Comparison of ENCODE assay signal across 1 cellular context in the genomic region with DNA sequence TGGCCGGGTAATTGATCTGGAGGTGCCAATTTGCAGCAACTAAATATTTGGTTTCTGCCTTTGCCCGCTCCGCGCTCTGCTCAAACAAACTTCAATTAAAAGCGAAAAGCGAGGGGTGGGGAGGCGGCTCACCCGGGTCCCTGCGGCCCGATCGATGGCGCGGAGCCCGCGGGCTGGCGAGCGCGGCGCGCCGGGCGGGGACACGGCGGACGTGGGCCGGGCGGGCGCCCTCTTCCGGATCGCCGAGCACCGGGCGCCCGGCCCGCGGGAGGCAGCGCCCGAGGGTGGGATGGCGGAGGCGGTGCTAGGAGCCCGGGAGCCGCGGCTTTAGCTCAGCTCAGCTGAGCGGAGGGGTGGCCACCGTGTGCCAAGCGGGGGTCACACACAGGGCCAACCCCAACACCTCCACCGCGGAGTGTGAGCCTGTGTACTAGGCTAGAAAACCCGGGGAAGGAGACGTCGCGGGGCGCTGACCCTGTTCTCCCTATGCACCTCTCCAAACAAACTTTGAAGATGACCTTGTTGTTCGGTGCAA.
TF ChIP-seq lines count a peak whose summit lies in the region.

No MANE protein-coding gene starts in this region.

TF ChIP-seq in GM23338, 12 proteins besides CTCF, POLR2A, EP300 and RAD21:
- TF ChIP-seq ZNF331 (CRISPR knock-in tag; IDR thresholded peaks at IDR 0.05; ENCODE audit: low read depth) (no peak), ZNF114 (CRISPR knock-in tag; IDR thresholded peaks at IDR 0.05) (no peak), EZH2 (IDR thresholded peaks at IDR 0.05; ENCODE audit: low read depth, unreplicated experiment) (no peak), JUNB (IDR thresholded peaks at IDR 0.05; ENCODE audit: unreplicated experiment) (no peak), POLR2AphosphoS5 (IDR thresholded peaks at IDR 0.05; ENCODE audit: low read depth) (no peak)
- TF ChIP-seq, protein P1, sequence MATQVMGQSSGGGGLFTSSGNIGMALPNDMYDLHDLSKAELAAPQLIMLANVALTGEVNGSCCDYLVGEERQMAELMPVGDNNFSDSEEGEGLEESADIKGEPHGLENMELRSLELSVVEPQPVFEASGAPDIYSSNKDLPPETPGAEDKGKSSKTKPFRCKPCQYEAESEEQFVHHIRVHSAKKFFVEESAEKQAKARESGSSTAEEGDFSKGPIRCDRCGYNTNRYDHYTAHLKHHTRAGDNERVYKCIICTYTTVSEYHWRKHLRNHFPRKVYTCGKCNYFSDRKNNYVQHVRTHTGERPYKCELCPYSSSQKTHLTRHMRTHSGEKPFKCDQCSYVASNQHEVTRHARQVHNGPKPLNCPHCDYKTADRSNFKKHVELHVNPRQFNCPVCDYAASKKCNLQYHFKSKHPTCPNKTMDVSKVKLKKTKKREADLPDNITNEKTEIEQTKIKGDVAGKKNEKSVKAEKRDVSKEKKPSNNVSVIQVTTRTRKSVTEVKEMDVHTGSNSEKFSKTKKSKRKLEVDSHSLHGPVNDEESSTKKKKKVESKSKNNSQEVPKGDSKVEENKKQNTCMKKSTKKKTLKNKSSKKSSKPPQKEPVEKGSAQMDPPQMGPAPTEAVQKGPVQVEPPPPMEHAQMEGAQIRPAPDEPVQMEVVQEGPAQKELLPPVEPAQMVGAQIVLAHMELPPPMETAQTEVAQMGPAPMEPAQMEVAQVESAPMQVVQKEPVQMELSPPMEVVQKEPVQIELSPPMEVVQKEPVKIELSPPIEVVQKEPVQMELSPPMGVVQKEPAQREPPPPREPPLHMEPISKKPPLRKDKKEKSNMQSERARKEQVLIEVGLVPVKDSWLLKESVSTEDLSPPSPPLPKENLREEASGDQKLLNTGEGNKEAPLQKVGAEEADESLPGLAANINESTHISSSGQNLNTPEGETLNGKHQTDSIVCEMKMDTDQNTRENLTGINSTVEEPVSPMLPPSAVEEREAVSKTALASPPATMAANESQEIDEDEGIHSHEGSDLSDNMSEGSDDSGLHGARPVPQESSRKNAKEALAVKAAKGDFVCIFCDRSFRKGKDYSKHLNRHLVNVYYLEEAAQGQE (IDR thresholded peaks at IDR 0.05; ENCODE audit: unreplicated experiment) = no peak
- TF ChIP-seq, protein P2, sequence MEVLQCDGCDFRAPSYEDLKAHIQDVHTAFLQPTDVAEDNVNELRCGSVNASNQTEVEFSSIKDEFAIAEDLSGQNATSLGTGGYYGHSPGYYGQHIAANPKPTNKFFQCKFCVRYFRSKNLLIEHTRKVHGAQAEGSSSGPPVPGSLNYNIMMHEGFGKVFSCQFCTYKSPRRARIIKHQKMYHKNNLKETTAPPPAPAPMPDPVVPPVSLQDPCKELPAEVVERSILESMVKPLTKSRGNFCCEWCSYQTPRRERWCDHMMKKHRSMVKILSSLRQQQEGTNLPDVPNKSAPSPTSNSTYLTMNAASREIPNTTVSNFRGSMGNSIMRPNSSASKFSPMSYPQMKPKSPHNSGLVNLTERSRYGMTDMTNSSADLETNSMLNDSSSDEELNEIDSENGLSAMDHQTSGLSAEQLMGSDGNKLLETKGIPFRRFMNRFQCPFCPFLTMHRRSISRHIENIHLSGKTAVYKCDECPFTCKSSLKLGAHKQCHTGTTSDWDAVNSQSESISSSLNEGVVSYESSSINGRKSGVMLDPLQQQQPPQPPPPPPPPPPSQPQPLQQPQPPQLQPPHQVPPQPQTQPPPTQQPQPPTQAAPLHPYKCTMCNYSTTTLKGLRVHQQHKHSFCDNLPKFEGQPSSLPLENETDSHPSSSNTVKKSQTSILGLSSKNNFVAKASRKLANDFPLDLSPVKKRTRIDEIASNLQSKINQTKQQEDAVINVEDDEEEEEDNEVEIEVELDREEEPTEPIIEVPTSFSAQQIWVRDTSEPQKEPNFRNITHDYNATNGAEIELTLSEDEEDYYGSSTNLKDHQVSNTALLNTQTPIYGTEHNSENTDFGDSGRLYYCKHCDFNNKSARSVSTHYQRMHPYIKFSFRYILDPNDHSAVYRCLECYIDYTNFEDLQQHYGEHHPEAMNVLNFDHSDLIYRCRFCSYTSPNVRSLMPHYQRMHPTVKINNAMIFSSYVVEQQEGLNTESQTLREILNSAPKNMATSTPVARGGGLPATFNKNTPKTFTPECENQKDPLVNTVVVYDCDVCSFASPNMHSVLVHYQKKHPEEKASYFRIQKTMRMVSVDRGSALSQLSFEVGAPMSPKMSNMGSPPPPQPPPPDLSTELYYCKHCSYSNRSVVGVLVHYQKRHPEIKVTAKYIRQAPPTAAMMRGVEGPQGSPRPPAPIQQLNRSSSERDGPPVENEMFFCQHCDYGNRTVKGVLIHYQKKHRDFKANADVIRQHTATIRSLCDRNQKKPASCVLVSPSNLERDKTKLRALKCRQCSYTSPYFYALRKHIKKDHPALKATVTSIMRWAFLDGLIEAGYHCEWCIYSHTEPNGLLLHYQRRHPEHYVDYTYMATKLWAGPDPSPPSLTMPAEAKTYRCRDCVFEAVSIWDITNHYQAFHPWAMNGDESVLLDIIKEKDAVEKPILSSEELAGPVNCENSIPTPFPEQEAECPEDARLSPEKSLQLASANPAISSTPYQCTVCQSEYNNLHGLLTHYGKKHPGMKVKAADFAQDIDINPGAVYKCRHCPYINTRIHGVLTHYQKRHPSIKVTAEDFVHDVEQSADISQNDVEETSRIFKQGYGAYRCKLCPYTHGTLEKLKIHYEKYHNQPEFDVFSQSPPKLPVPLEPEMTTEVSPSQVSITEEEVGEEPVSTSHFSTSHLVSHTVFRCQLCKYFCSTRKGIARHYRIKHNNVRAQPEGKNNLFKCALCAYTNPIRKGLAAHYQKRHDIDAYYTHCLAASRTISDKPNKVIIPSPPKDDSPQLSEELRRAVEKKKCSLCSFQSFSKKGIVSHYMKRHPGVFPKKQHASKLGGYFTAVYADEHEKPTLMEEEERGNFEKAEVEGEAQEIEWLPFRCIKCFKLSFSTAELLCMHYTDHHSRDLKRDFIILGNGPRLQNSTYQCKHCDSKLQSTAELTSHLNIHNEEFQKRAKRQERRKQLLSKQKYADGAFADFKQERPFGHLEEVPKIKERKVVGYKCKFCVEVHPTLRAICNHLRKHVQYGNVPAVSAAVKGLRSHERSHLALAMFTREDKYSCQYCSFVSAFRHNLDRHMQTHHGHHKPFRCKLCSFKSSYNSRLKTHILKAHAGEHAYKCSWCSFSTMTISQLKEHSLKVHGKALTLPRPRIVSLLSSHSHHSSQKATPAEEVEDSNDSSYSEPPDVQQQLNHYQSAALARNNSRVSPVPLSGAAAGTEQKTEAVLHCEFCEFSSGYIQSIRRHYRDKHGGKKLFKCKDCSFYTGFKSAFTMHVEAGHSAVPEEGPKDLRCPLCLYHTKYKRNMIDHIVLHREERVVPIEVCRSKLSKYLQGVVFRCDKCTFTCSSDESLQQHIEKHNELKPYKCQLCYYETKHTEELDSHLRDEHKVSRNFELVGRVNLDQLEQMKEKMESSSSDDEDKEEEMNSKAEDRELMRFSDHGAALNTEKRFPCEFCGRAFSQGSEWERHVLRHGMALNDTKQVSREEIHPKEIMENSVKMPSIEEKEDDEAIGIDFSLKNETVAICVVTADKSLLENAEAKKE (CRISPR knock-in tag; IDR thresholded peaks at IDR 0.05) = no peak
